In genomic region chr2:190088917-190089316, GRCh38 we compare ENCODE assay signal across 8 cellular contexts. TPM values are rescaled to one million over a fixed set of nuclear protein-coding genes. Genes with fewer than 3 reads are reported as not detected.
DNase-seq lines count a peak whose midpoint lies in the region; ATAC-seq and TF ChIP-seq lines count a peak whose summit lies in the region.

No MANE protein-coding gene starts in this region.

- H3K4me2 ChIP-seq in Karpas-422 (ENCODE audit: low read depth, low read length, poor library complexity, severe bottlenecking), result no peak overlapping the region

- DNase-seq in COR-L47 (lab: John Stamatoyannopoulos, UW) (peak; percentile 62), Karpas-422 (peak; percentile 90), RPMI7951 (ENCODE audit: low read depth) (peak; percentile 65), astrocyte of the spinal cord (ENCODE audit: low read depth, low spot score) (peak; percentile 81), iPS-NIHi11 (ENCODE audit: low spot score) (peak; percentile 60), ecto neural progenitor cell (ENCODE audit: low spot score) (no peak)
- DNase-seq in stimulated activated CD4-positive, alpha-beta T cell treated with anti-CD3 and anti-CD28 coated beads, Interleukin-1b, Interleukin-23, amount 100 ng/mL, for 24 hours (ENCODE audit: low read depth in 4 of 4, low spot score in 1 of 4), result peak; percentile 4 to 23 (median 10)

- in situ Hi-C loops in astrocyte of the spinal cord (cut with HindIII; ENCODE audit: low sequenced_read_pairs), result no loop called here

- TF ChIP-seq CTCF in astrocyte of the spinal cord (IDR thresholded peaks at IDR 0.05; ENCODE audit: low read depth, low read length), result peak; percentile 64

- H3K27ac ChIP-seq in Karpas-422 (ENCODE audit: low read length), result no peak overlapping the region

- H3K4me1 ChIP-seq in Karpas-422 (ENCODE audit: low read length), result peaks cover 5% of the 10 kb centered on the region

- no peaks in the 10 kb centered on the region for H3K36me3 ChIP-seq in Karpas-422 (ENCODE audit: insufficient read depth, low read length)

- H3K9ac ChIP-seq in Karpas-422 (ENCODE audit: low read length), result no peak overlapping the region

- H2AFZ ChIP-seq in Karpas-422 (ENCODE audit: low read length), result no peak overlapping the region

- H3K4me3 ChIP-seq in Karpas-422 (ENCODE audit: low read length) (no peak overlapping the region), astrocyte of the spinal cord (ENCODE audit: low read depth, low read length) (no peak overlapping the region)

- no peaks in the 10 kb centered on the region for H3K9me3 ChIP-seq in Karpas-422 (ENCODE audit: low read length)

- H4K20me1 ChIP-seq in Karpas-422 (ENCODE audit: insufficient read depth, low read depth, low read length), result no peaks in the 10 kb centered on the region

- H3K79me2 ChIP-seq in Karpas-422 (ENCODE audit: low read length), result no peaks in the 10 kb centered on the region

- H3K27me3 ChIP-seq in Karpas-422 (ENCODE audit: low read length), result no peaks in the 10 kb centered on the region

- H3K9me2 ChIP-seq in Karpas-422 (replicated peaks; ENCODE audit: insufficient read depth, low read length), result no peaks in the 10 kb centered on the region

- peak; percentile 48 for ATAC-seq in GM19324 (IDR thresholded peaks at IDR 0.05; ENCODE audit: low FRiP score, unreplicated experiment)

RNA-seq across cellular contexts. Expression of gene MSTN, which starts 26.4 kb away (rescaled TPM):
- 0.11 and 0.22 TPM in 2 replicates for total RNA-seq in Karpas-422 (2014; rRNA removed; shearing (Covaris generic); ENCODE audit: low replicate concordance)
- total RNA-seq in RPMI7951 (2014; rRNA removed; shearing (Covaris generic)), result not detected in 2 replicates
